In genomic region chrX:68503830-68504229, GRCh38 we compare ENCODE assay signal across 2 cellular contexts.
TF ChIP-seq lines count a peak whose summit lies in the region.

No MANE protein-coding gene starts in this region.

TF ChIP-seq in IMR-90, 13 proteins besides CTCF, POLR2A, EP300 and RAD21:
- TF ChIP-seq NFE2L2 (IDR thresholded peaks at IDR 0.05; ENCODE audit: low read depth, low read length) = no peak
- no peak for TF ChIP-seq RCOR1 (IDR thresholded peaks at IDR 0.05; ENCODE audit: insufficient replicate concordance, low read length)
- no peak for TF ChIP-seq MXI1 (IDR thresholded peaks at IDR 0.05; ENCODE audit: borderline replicate concordance, low read depth, low read length)
- TF ChIP-seq ELK1 (IDR thresholded peaks at IDR 0.05; ENCODE audit: borderline replicate concordance, low read depth, low read length) = no peak
- TF ChIP-seq RFX5 (IDR thresholded peaks at IDR 0.05; ENCODE audit: low read depth, low read length) = no peak
- TF ChIP-seq CHD1 (IDR thresholded peaks at IDR 0.05; ENCODE audit: low read depth, low read length) = no peak
- TF ChIP-seq SMC3 (IDR thresholded peaks at IDR 0.05; ENCODE audit: low read depth, low read length) = no peak

TF ChIP-seq in GM12878, 131 proteins besides CTCF, POLR2A, EP300 and RAD21:
- TF ChIP-seq CBFB (IDR thresholded peaks at IDR 0.05; ENCODE audit: low read depth) = no peak
- TF ChIP-seq ELK1 (IDR thresholded peaks at IDR 0.05; ENCODE audit: low read depth, low read length) = no peak
- no peak for TF ChIP-seq ZNF24 (IDR thresholded peaks at IDR 0.05)
- no peak for TF ChIP-seq MEF2B (IDR thresholded peaks at IDR 0.05; ENCODE audit: partially characterized antibody, poor library complexity, severe bottlenecking)
- TF ChIP-seq LARP7 (IDR thresholded peaks at IDR 0.05) = no peak
- no peak for TF ChIP-seq HDAC2 (IDR thresholded peaks at IDR 0.05)
- TF ChIP-seq RAD51 (IDR thresholded peaks at IDR 0.05) = no peak
- TF ChIP-seq TCF3 (IDR thresholded peaks at IDR 0.05; ENCODE audit: borderline replicate concordance, insufficient read depth, low read depth, low read length) = no peak
- no peak for TF ChIP-seq SMAD5 (IDR thresholded peaks at IDR 0.05; ENCODE audit: low read depth)
- TF ChIP-seq EED (IDR thresholded peaks at IDR 0.05; ENCODE audit: low read depth) = no peak
- TF ChIP-seq SPI1 (IDR thresholded peaks at IDR 0.05; ENCODE audit: borderline replicate concordance, insufficient read depth, low read depth, low read length) = no peak
- TF ChIP-seq PRDM15 (CRISPR knock-in tag; IDR thresholded peaks at IDR 0.05) = no peak
- TF ChIP-seq MTA3 (IDR thresholded peaks at IDR 0.05; ENCODE audit: borderline replicate concordance, low read length) = no peak
- TF ChIP-seq E4F1 (IDR thresholded peaks at IDR 0.05; ENCODE audit: borderline replicate concordance, partially characterized antibody) = no peak
- no peak for TF ChIP-seq YBX1 (IDR thresholded peaks at IDR 0.05)
- TF ChIP-seq JUND (IDR thresholded peaks at IDR 0.05; ENCODE audit: low read depth, low read length) = no peak
